Comparison of ENCODE assay signal across 19 cellular contexts in the genomic region with DNA sequence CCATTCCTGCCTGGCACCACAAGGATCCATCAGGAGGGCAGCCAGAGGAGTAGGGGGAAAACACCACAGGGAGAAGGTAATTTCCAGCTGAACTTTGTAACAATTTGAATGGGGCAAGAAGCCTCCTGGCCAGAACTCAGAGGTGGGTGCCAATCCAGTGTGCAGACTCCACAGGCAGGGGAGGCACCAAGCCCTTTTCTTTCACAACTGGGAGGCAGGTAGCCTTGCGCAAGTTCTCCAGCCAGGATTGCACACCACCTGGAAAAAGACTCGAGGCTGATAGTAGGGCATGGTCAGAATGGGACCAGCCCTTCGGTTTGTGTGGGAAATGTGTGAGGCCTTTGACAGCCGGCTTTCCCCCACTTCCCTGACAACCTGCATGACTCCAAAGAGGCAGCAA.
DNase-seq lines count a peak whose midpoint lies in the region; ATAC-seq, FAIRE-seq and TF ChIP-seq lines count a peak whose summit lies in the region.
"Had no signal": no experiment of that assay in that cellular context is flagged by ENCODE, and none has a peak within 500 bp of the region (broad histone marks: within the 10 kb centered on the region; RNA-seq: fewer than 3 reads in every experiment).

No MANE protein-coding gene starts in this region.

- TF ChIP-seq CTCF in epithelial cell of esophagus (IDR thresholded peaks at IDR 0.05; ENCODE audit: insufficient read depth, low read depth, low read length, missing control alignments) (no peak), right lobe of liver (IDR thresholded peaks at IDR 0.05) (no peak)

- no peak for TF ChIP-seq POLR2A in right lobe of liver (IDR thresholded peaks at IDR 0.05)

- H3K27ac ChIP-seq in right lobe of liver, result no peak overlapping the region
- no peak overlapping the region for H3K27ac ChIP-seq in small intestine (ENCODE audit: low read depth in 1 of 2, low read length in 1 of 2)
- H3K27ac ChIP-seq: 22Rv1, BLaER1, C4-2B had no signal

- ATAC-seq in right lobe of liver (peak; percentile 23 to 91 (median 62)), HG03342 (IDR thresholded peaks at IDR 0.05; ENCODE audit: unreplicated experiment) (no peak)
- ATAC-seq: CD8-positive, alpha-beta T cell had no signal

- H3K4me3 ChIP-seq in epithelial cell of esophagus (ENCODE audit: low read length), result no peak overlapping the region
- H3K4me3 ChIP-seq in right lobe of liver, result no peak overlapping the region
- H3K4me3 ChIP-seq in small intestine (ENCODE audit: low read depth in 1 of 2, low read length in 2 of 2), result no peak overlapping the region
- H3K4me3 ChIP-seq: BLaER1 had no signal

- H3K4me1 ChIP-seq in right lobe of liver (no peaks in the 10 kb centered on the region), small intestine (ENCODE audit: control insufficient read depth in 2 of 2, insufficient read depth in 1 of 2, low read depth in 1 of 2, low read length in 1 of 2) (no peaks in the 10 kb centered on the region)
- H3K4me1 ChIP-seq: BLaER1, Caco-2 had no signal

- intact Hi-C loops in right lobe of liver (cut with DNase I), result no loop called here

- no CpG with 5 or more reads among the region's 4 CpGs for whole genome bisulfite sequencing in right lobe of liver (ENCODE audit: insufficient coverage, low coverage, low lambda C conversion rate, missing lambda C conversion rate)
- WGBS in small intestine, 3 donors, result 81 to 88% (median 85%) methylated on average over 4 of the region's 4 CpGs

- H3K9me3 ChIP-seq in right lobe of liver, result no peaks in the 10 kb centered on the region
- no peaks in the 10 kb centered on the region for H3K9me3 ChIP-seq in small intestine (ENCODE audit: control insufficient read depth, low read depth)

- H3K36me3 ChIP-seq in right lobe of liver, result no peaks in the 10 kb centered on the region
- no peaks in the 10 kb centered on the region for H3K36me3 ChIP-seq in small intestine (ENCODE audit: control insufficient read depth in 2 of 2, insufficient read depth in 2 of 2, low read length in 2 of 2)
- H3K36me3 ChIP-seq: BLaER1 had no signal

- peak; percentile 13 for FAIRE-seq in HTR-8/SVneo (lab: Jason Lieb, UNC)
- FAIRE-seq in small intestine (lab: Jason Lieb, UNC), result no peak
- FAIRE-seq: A204.1, G401.6, GM12892 had no signal

- DNase-seq in DMS53 (lab: John Stamatoyannopoulos, UW) (peak; percentile 40), DMS53 treated with DMSO at 0.1 percent for 48 hours (lab: John Stamatoyannopoulos, UW; ENCODE audit: unreplicated experiment) (no peak), HTR-8/SVneo (ENCODE audit: insufficient read length, low spot score) (no peak), epithelial cell of esophagus (ENCODE audit: low read depth) (peak; percentile 20), right lobe of liver (peak in 2 of 3 donors; percentile 62 to 76), small intestine (no peak), dedifferentiated amniotic fluid mesenchymal stem cell (ENCODE audit: extremely low spot score) (no peak)
- DNase-seq: CD4-positive, CD25-positive, alpha-beta regulatory T cell; CD8-positive, alpha-beta T cell; DND-41; HFFc6 had no signal

- H3K27me3 ChIP-seq in right lobe of liver (no peaks in the 10 kb centered on the region), small intestine (ENCODE audit: control insufficient read depth in 2 of 2, insufficient read depth in 2 of 2, low read length in 2 of 2) (no peaks in the 10 kb centered on the region)
- H3K27me3 ChIP-seq: BLaER1 had no signal

Comparison
In these comparisons a context has a peak if more than half of its experiments do, and no peak if none do; other contexts are left out.
1. DNase-seq: peak in DMS53 (single experiment), epithelial cell of esophagus (single experiment) and right lobe of liver (2 of 3); none in DMS53 treated with DMSO at 0.1 percent for 48 hours (single experiment), HTR-8/SVneo (single experiment), small intestine (single experiment) and dedifferentiated amniotic fluid mesenchymal stem cell (single experiment).